Comparison of ENCODE assay signal across 14 cellular contexts in the genomic region with DNA sequence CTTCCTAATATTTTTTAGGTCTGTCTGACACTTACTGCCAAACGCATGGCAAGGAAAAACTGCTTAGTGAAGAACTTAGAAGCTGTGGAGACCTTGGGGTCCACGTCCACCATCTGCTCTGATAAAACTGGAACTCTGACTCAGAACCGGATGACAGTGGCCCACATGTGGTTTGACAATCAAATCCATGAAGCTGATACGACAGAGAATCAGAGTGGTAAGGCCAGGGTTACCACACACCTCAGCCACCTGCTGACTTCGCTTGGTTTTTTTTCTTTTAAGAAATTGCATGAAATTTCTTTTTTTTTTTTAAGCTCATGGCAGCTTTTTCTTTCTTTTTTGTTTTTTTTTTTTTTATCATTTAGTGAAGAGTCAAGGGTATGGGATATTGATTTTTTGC. TPM values are rescaled to one million over a fixed set of nuclear protein-coding genes. Genes with fewer than 3 reads are reported as not detected.
DNase-seq lines count a peak whose midpoint lies in the region; ATAC-seq, FAIRE-seq and TF ChIP-seq lines count a peak whose summit lies in the region.
"Had no signal": no experiment of that assay in that cellular context is flagged by ENCODE, and none has a peak within 500 bp of the region (broad histone marks: within the 10 kb centered on the region; RNA-seq: fewer than 3 reads in every experiment).

No MANE protein-coding gene starts in this region.

- no peaks in the 10 kb centered on the region for H4K20me1 ChIP-seq in OCI-LY7 (ENCODE audit: insufficient read depth, low read length)

- H3K36me3 Mint-ChIP-seq in activated B cell treated with CpG ODN at 0.5 μM for 24 hours (ENCODE audit: low read depth), result peaks cover 94% of the 10 kb centered on the region
- peaks cover 26 to 77% (median 74%) of the 10 kb centered on the region in 5 donors for H3K36me3 Mint-ChIP-seq in naive thymus-derived CD4-positive, alpha-beta T cell

- intact Hi-C loops in activated B cell treated with CpG ODN at 0.5 μM for 24 hours (cut with micrococcal nuclease) (loop anchor here (2.0 kb wide), 1 partner anchor 17 kb away; the partner anchor contains the start of gene ATP1A1), OCI-LY7 (cut with micrococcal nuclease; ENCODE audit: unreplicated experiment) (no loop called here)
- intact Hi-C loops in naive thymus-derived CD4-positive, alpha-beta T cell (cut with micrococcal nuclease), result no loop called here

- H3K4me1 ChIP-seq in naive thymus-derived CD4-positive, alpha-beta T cell (ENCODE audit: control insufficient read depth in 2 of 2, insufficient read depth in 2 of 2, low read length in 2 of 2), result peaks cover 22 to 37% of the 10 kb centered on the region in 2 donors
- no peaks in the 10 kb centered on the region for H3K4me1 ChIP-seq in OCI-LY7 (ENCODE audit: insufficient read depth, low read length, poor library complexity, severe bottlenecking)

- no peaks in the 10 kb centered on the region for H3K79me2 ChIP-seq in OCI-LY7 (ENCODE audit: insufficient read depth, low read depth, low read length)

- H3K4me3 ChIP-seq in naive thymus-derived CD4-positive, alpha-beta T cell (ENCODE audit: low read length), result no peak overlapping the region
- H3K4me3 ChIP-seq in OCI-LY7 (ENCODE audit: low read depth, low read length, poor library complexity, severe bottlenecking), result no peak overlapping the region
- H3K4me3 ChIP-seq: adrenal gland, left ventricle myocardium inferior, skin epidermis, upper lobe of right lung had no signal

- TF ChIP-seq POLR2A in GM12891 (IDR thresholded peaks at IDR 0.05; ENCODE audit: low read depth, low read length), result no peak

- H3K4me1 Mint-ChIP-seq in activated B cell treated with CpG ODN at 0.5 μM for 24 hours, result peaks cover 5% of the 10 kb centered on the region
- peaks cover 25 to 80% (median 62%) of the 10 kb centered on the region in 7 donors for H3K4me1 Mint-ChIP-seq in naive thymus-derived CD4-positive, alpha-beta T cell

- H3K27me3 Mint-ChIP-seq in activated B cell treated with CpG ODN at 0.5 μM for 24 hours, result no peaks in the 10 kb centered on the region
- H3K27me3 Mint-ChIP-seq in naive thymus-derived CD4-positive, alpha-beta T cell, result no peaks in the 10 kb centered on the region

- H3K9me3 ChIP-seq in naive thymus-derived CD4-positive, alpha-beta T cell (ENCODE audit: control insufficient read depth in 2 of 3, low read length in 3 of 3), result no peaks in the 10 kb centered on the region
- H3K9me3 ChIP-seq in OCI-LY7 (ENCODE audit: low read length), result no peaks in the 10 kb centered on the region
- H3K9me3 ChIP-seq: adrenal gland, left ventricle myocardium inferior, upper lobe of right lung had no signal

- H3K9me2 ChIP-seq in OCI-LY7 (ENCODE audit: insufficient read depth, low read length), result no peaks in the 10 kb centered on the region

- no peak for DNase-seq in activated B cell treated with CpG ODN at 0.5 μM for 24 hours
- peak in 1 of 9 donors; percentile 11 for DNase-seq in naive thymus-derived CD4-positive, alpha-beta T cell
- DNase-seq in iPS-NIHi7 (ENCODE audit: extremely low spot score), result no peak
- no peak for DNase-seq in OCI-LY7 (ENCODE audit: low spot score)
- DNase-seq in GM12891 (ENCODE audit: insufficient read length, low spot score), result no peak
- no peak for DNase-seq in DMS79 treated with DMSO at 0.1 percent for 48 hours (lab: John Stamatoyannopoulos, UW)
- DNase-seq: erythroblast, HCEC 1CT, left ventricle myocardium inferior, upper lobe of right lung had no signal

- peaks cover 52 to 98% (median 63%) of the 10 kb centered on the region in 3 experiments for H3K36me3 ChIP-seq in naive thymus-derived CD4-positive, alpha-beta T cell (ENCODE audit: control insufficient read depth in 2 of 3, insufficient read depth in 3 of 3, low read length in 3 of 3)
- H3K36me3 ChIP-seq in OCI-LY7 (ENCODE audit: insufficient read depth, low read length), result peaks cover 98% of the 10 kb centered on the region

- no peak for FAIRE-seq in GM12891 (lab: Jason Lieb, UNC)

- POLR2A ChIA-PET in activated B cell treated with CpG ODN at 0.5 μM for 24 hours (lab: Charles Lee), result interaction anchor here (0.6 to 1.1 kb wide), 4 partner anchors 9 to 153 kb away, joined by 3 to 5 read pairs (median 4); partner anchors contain the start of gene ATP1A1
- POLR2A ChIA-PET in naive thymus-derived CD4-positive, alpha-beta T cell (lab: Charles Lee), result interaction anchor here (1.0 to 1.6 kb wide), 2 partner anchors 15 to 65 kb away, joined by 3 to 4 read pairs; no protein-coding TSS in a partner anchor
- POLR2A ChIA-PET in OCI-LY7 (lab: Charles Lee), result interaction anchor here (0.6 to 2.1 kb wide), 3 partner anchors 9 to 15 kb away, joined by 3 to 7 read pairs (median 4); no protein-coding TSS in a partner anchor

- H3K4me2 ChIP-seq in OCI-LY7 (ENCODE audit: low read length), result no peak overlapping the region

- H2AFZ ChIP-seq in OCI-LY7 (ENCODE audit: low read length), result no peak overlapping the region

- no peak overlapping the region for H3K4me3 Mint-ChIP-seq in activated B cell treated with CpG ODN at 0.5 μM for 24 hours
- no peak overlapping the region for H3K4me3 Mint-ChIP-seq in naive thymus-derived CD4-positive, alpha-beta T cell

- TF ChIP-seq CTCF in activated B cell treated with CpG ODN at 0.5 μM for 24 hours (IDR thresholded peaks at IDR 0.05), result no peak
- TF ChIP-seq CTCF in OCI-LY7 (conservative IDR thresholded peaks at IDR 0.05; ENCODE audit: low read length), result no peak

- H3K9me3 Mint-ChIP-seq in activated B cell treated with CpG ODN at 0.5 μM for 24 hours, result no peaks in the 10 kb centered on the region
- no peaks in the 10 kb centered on the region for H3K9me3 Mint-ChIP-seq in naive thymus-derived CD4-positive, alpha-beta T cell

- peak overlapping the region; percentile 22 for H3K27ac ChIP-seq in naive thymus-derived CD4-positive, alpha-beta T cell (ENCODE audit: low read depth, low read length)
- no peak overlapping the region for H3K27ac ChIP-seq in OCI-LY7 (ENCODE audit: low read depth, low read length, poor library complexity, severe bottlenecking)
- H3K27ac ChIP-seq: adrenal gland, upper lobe of right lung had no signal

- CTCF ChIA-PET in activated B cell treated with CpG ODN at 0.5 μM for 24 hours (lab: Charles Lee) (no interaction called here), OCI-LY7 (lab: Charles Lee; ENCODE audit: unreplicated experiment) (no interaction called here)
- CTCF ChIA-PET in naive thymus-derived CD4-positive, alpha-beta T cell (lab: Charles Lee), result no interaction called here

- H3K27ac Mint-ChIP-seq in activated B cell treated with CpG ODN at 0.5 μM for 24 hours, result no peak overlapping the region
- H3K27ac Mint-ChIP-seq in naive thymus-derived CD4-positive, alpha-beta T cell, result peak overlapping the region in 7 of 9 donors; percentile 31 to 89 (median 79)

- H3K27me3 ChIP-seq in naive thymus-derived CD4-positive, alpha-beta T cell (ENCODE audit: control insufficient read depth in 2 of 2, insufficient read depth in 2 of 2, low read length in 2 of 2), result no peaks in the 10 kb centered on the region
- H3K27me3 ChIP-seq: adrenal gland, upper lobe of right lung had no signal

- ATAC-seq in GM18907 (IDR thresholded peaks at IDR 0.05; ENCODE audit: unreplicated experiment), result peak; percentile 60
- ATAC-seq in HG02759 (IDR thresholded peaks at IDR 0.05; ENCODE audit: unreplicated experiment), result peak; percentile 88
- ATAC-seq in activated B cell treated with CpG ODN at 0.5 μM for 24 hours (ENCODE audit: low read depth), result peak; percentile 62
- peak; percentile 83 for ATAC-seq in naive thymus-derived CD4-positive, alpha-beta T cell
- ATAC-seq: upper lobe of right lung had no signal

- no TSS peak for BruUV-seq in OCI-LY7 (replicated peaks; lab: Mats Ljungman, UMichigan)

TF ChIP-seq in GM12891, 5 proteins besides CTCF, POLR2A, EP300 and RAD21:
- TF ChIP-seq TAF1 (IDR thresholded peaks at IDR 0.05; ENCODE audit: low read depth, low read length) (no peak), SPI1 (IDR thresholded peaks at IDR 0.05; ENCODE audit: low read depth, low read length) (no peak), POU2F2 (IDR thresholded peaks at IDR 0.05; ENCODE audit: low read depth, low read length) (no peak), POLR2AphosphoS5 (IDR thresholded peaks at IDR 0.05; ENCODE audit: low read depth, low read length) (no peak), PAX5 (IDR thresholded peaks at IDR 0.05; ENCODE audit: insufficient read depth, low read length, severe bottlenecking) (no peak)

RNA-seq across cellular contexts. Expression of gene ATP1A1, which starts 17.2 kb away (rescaled TPM):
- total RNA-seq in activated B cell treated with CpG ODN at 0.5 μM for 24 hours, result 139 and 151 TPM in 2 replicates
- 100 to 1,000 TPM; 228 to 315 (median 287) TPM for total RNA-seq in naive thymus-derived CD4-positive, alpha-beta T cell
- 10 to 100 TPM; 75.0 to 86.0 TPM for polyA plus RNA-seq in naive thymus-derived CD4-positive, alpha-beta T cell
- total RNA-seq in OCI-LY7 (2014; rRNA removed; shearing (Covaris generic)), result 66.8 and 74.4 TPM in 2 replicates
- 183 and 186 TPM in 2 replicates for total RNA-seq in OCI-LY7 (2022)
- polyA plus RNA-seq in GM12891 (2012; ENCODE audit: low read depth, missing spikeins), result 209 TPM
